Comparison of ENCODE assay signal across 1 cellular context in the genomic region with DNA sequence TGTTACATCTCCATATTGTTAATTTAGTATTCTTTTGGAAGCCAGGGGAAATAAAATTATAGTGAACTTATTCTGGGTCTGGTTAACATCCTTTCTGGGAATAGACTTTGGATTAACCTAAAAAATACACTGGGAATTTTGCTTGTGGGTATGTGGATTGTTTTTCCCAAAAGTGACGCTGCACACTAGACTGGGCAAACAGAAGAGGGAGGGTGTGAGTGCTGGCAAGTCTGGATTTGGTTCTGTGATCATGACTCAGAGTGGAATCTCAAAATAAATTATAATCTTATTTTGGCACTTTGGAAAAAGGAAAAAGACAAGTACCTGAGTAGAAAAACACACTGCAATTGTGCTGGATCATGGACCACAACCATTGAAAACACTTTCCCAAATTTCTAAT.
TF ChIP-seq lines count a peak whose summit lies in the region.

No MANE protein-coding gene starts in this region.

TF ChIP-seq in SK-N-SH treated with all-trans-retinoic acid at 6 μM for 48 hours, 23 proteins besides CTCF, POLR2A, EP300 and RAD21 (continued from another document):
- TF ChIP-seq, protein P1, sequence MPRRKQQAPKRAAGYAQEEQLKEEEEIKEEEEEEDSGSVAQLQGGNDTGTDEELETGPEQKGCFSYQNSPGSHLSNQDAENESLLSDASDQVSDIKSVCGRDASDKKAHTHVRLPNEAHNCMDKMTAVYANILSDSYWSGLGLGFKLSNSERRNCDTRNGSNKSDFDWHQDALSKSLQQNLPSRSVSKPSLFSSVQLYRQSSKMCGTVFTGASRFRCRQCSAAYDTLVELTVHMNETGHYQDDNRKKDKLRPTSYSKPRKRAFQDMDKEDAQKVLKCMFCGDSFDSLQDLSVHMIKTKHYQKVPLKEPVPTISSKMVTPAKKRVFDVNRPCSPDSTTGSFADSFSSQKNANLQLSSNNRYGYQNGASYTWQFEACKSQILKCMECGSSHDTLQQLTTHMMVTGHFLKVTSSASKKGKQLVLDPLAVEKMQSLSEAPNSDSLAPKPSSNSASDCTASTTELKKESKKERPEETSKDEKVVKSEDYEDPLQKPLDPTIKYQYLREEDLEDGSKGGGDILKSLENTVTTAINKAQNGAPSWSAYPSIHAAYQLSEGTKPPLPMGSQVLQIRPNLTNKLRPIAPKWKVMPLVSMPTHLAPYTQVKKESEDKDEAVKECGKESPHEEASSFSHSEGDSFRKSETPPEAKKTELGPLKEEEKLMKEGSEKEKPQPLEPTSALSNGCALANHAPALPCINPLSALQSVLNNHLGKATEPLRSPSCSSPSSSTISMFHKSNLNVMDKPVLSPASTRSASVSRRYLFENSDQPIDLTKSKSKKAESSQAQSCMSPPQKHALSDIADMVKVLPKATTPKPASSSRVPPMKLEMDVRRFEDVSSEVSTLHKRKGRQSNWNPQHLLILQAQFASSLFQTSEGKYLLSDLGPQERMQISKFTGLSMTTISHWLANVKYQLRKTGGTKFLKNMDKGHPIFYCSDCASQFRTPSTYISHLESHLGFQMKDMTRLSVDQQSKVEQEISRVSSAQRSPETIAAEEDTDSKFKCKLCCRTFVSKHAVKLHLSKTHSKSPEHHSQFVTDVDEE (CRISPR knock-in tag; IDR thresholded peaks at IDR 0.05), result no peak
- TF ChIP-seq GLIS3 (CRISPR knock-in tag; IDR thresholded peaks at IDR 0.05) (no peak), PPARA (CRISPR knock-in tag; IDR thresholded peaks at IDR 0.05; ENCODE audit: borderline replicate concordance) (no peak), ESRRG (CRISPR knock-in tag; IDR thresholded peaks at IDR 0.05) (no peak), CSDC2 (CRISPR knock-in tag; IDR thresholded peaks at IDR 0.05) (no peak)
- TF ChIP-seq, protein P2, sequence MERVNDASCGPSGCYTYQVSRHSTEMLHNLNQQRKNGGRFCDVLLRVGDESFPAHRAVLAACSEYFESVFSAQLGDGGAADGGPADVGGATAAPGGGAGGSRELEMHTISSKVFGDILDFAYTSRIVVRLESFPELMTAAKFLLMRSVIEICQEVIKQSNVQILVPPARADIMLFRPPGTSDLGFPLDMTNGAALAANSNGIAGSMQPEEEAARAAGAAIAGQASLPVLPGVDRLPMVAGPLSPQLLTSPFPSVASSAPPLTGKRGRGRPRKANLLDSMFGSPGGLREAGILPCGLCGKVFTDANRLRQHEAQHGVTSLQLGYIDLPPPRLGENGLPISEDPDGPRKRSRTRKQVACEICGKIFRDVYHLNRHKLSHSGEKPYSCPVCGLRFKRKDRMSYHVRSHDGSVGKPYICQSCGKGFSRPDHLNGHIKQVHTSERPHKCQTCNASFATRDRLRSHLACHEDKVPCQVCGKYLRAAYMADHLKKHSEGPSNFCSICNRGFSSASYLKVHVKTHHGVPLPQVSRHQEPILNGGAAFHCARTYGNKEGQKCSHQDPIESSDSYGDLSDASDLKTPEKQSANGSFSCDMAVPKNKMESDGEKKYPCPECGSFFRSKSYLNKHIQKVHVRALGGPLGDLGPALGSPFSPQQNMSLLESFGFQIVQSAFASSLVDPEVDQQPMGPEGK (CRISPR knock-in tag; IDR thresholded peaks at IDR 0.05; ENCODE audit: borderline replicate concordance), result no peak
